8 cellular contexts compared by ENCODE assay signal in genomic region chr2:3461781-3462492, GRCh38. TPM values are rescaled to one million over a fixed set of nuclear protein-coding genes. Genes with fewer than 3 reads are reported as not detected.
A peak's percentile ranks its signal among the peaks of the same experiment; 100 is the strongest.
DNase-seq lines count a peak whose midpoint lies in the region; ATAC-seq, FAIRE-seq and TF ChIP-seq lines count a peak whose summit lies in the region.

No MANE protein-coding gene starts in this region.

- no peak overlapping the region for H3K27ac ChIP-seq in K562 (ENCODE audit: extremely low read depth, low read depth, low read length)

- no TSS peak for BruUV-seq in K562 (replicated peaks; lab: Mats Ljungman, UMichigan)

- no peak overlapping the region for H2AFZ ChIP-seq in K562 (ENCODE audit: low read depth, low read length)

- peaks cover 3% of the 10 kb centered on the region; the same call in 1 of the 2 replicates for H4K20me1 ChIP-seq in K562 (replicated peaks; ENCODE audit: control insufficient read depth, insufficient read depth, low read length)

- TF ChIP-seq EP300 in K562 (IDR thresholded peaks at IDR 0.05; ENCODE audit: low read length), result no peak

- peaks cover 5% of the 10 kb centered on the region for H3K9me1 ChIP-seq in K562 (ENCODE audit: control insufficient read depth, insufficient read depth, low read length)

- in situ Hi-C loops in K562 (cut with MboI), result no loop called here

- TF ChIP-seq CTCF in K562 (IDR thresholded peaks at IDR 0.05 in 2 of 3, conservative IDR thresholded peaks at IDR 0.05 in 1 of 3; ENCODE audit: insufficient read depth in 2 of 3, low read depth in 1 of 3, low read length in 3 of 3), result peak; percentile 57 to 88 (median 74); a peak in 5 of 6 replicates

- CTCF ChIA-PET in K562 (lab: Yijun Ruan, JAX; ENCODE audit: low intra/inter-chr PET ratio), result interaction anchor here (0.5 kb wide), 1 partner anchor 189 kb away, joined by 3 read pairs; no protein-coding TSS in a partner anchor

- peak; percentile 55 to 81 for TF ChIP-seq RAD21 in K562 (CRISPR knock-in tag; conservative IDR thresholded peaks at IDR 0.05 in 1 of 2, IDR thresholded peaks at IDR 0.05 in 1 of 2)

- no peak for TF ChIP-seq POLR2A in K562 (conservative IDR thresholded peaks at IDR 0.05)

- POLR2A ChIA-PET in K562 (lab: Yijun Ruan, JAX), result interaction anchor here (0.9 kb wide), 1 partner anchor 19 kb away, joined by 3 read pairs; no protein-coding TSS in a partner anchor

- no peaks in the 10 kb centered on the region for H3K79me2 ChIP-seq in K562 (ENCODE audit: control insufficient read depth, insufficient read depth, low read length)

- peak overlapping the region; percentile 43 for H3K27ac Mint-ChIP-seq in stimulated activated effector memory CD8-positive, alpha-beta T cell treated with anti-CD3 and anti-CD28 coated beads, Interleukin-12 subunit alpha, Interleukin-12 subunit beta, amount 100 ng/mL, for 72 hours

- no peaks in the 10 kb centered on the region for H3K9me3 ChIP-seq in K562 (replicated peaks; ENCODE audit: control insufficient read depth, insufficient read depth, low read depth, low read length)

- peaks cover 8 to 39% of the 10 kb centered on the region in 2 experiments; a peak in 4 of 5 replicates for H3K4me1 ChIP-seq in K562 (replicated peaks in 1 of 2; ENCODE audit: control insufficient read depth in 2 of 2, insufficient read depth in 2 of 2, low read length in 2 of 2)

- H3K9ac ChIP-seq in K562 (ENCODE audit: insufficient read depth in 1 of 2, low read depth in 2 of 2, low read length in 2 of 2), result peak overlapping the region in 1 of 2 experiments; percentile 70; a peak in 1 of 4 replicates

- no peak overlapping the region for H3K4me3 ChIP-seq in K562

- ATAC-seq in GM19452 (IDR thresholded peaks at IDR 0.05; ENCODE audit: unreplicated experiment), result peak; percentile 83
- ATAC-seq in HG03354 (IDR thresholded peaks at IDR 0.05; ENCODE audit: poor library complexity, severe bottlenecking, unreplicated experiment), result peak; percentile 80
- peak; percentile 70 for ATAC-seq in K562
- ATAC-seq in stimulated activated effector memory CD8-positive, alpha-beta T cell treated with anti-CD3 and anti-CD28 coated beads, Interleukin-12 subunit alpha, Interleukin-12 subunit beta, amount 100 ng/mL, for 72 hours, result peak; percentile 38

- DNase-seq in activated CD4-positive, alpha-beta T cell treated with anti-CD3 and anti-CD28 coated beads for 48 hours, result peak; percentile 43
- DNase-seq in activated CD4-positive, alpha-beta T cell treated with anti-CD3 and anti-CD28 coated beads, Interleukin-2, amount 50 U/mL, for 1 hour, result no peak
- peak; percentile 48 for DNase-seq in NCI-H748 treated with DMSO at 0.1 percent for 48 hours (lab: John Stamatoyannopoulos, UW)
- DNase-seq in K562 (ENCODE audit: extremely low read depth in 1 of 4, low spot score in 3 of 4), result peak; percentile 62 to 71 (median 68)
- DNase-seq in iris pigment epithelial cell (ENCODE audit: low read depth), result peak; percentile 49
- DNase-seq in stimulated activated effector memory CD8-positive, alpha-beta T cell treated with anti-CD3 and anti-CD28 coated beads, Interleukin-12 subunit alpha, Interleukin-12 subunit beta, amount 100 ng/mL, for 72 hours (ENCODE audit: low spot score in 2 of 2), result peak in 1 of 2 donors; percentile 62

- 71% methylated on average over 12 of the region's 12 CpGs for WGBS in K562 (ENCODE audit: insufficient coverage, low coverage, missing lambda C conversion rate)

- H3K4me3 Mint-ChIP-seq in stimulated activated effector memory CD8-positive, alpha-beta T cell treated with anti-CD3 and anti-CD28 coated beads, Interleukin-12 subunit alpha, Interleukin-12 subunit beta, amount 100 ng/mL, for 72 hours, result peak overlapping the region; percentile 10

- H3K9me3 Mint-ChIP-seq in stimulated activated effector memory CD8-positive, alpha-beta T cell treated with anti-CD3 and anti-CD28 coated beads, Interleukin-12 subunit alpha, Interleukin-12 subunit beta, amount 100 ng/mL, for 72 hours, result no peaks in the 10 kb centered on the region

- peaks cover 43% of the 10 kb centered on the region; the same call in 2 of the 3 replicates for H3K36me3 ChIP-seq in K562 (ENCODE audit: control insufficient read depth, insufficient read depth, low read length)

- H3K27me3 ChIP-seq in K562 (ENCODE audit: control insufficient read depth in 2 of 2, insufficient read depth in 2 of 2, low read length in 2 of 2), result no peaks in the 10 kb centered on the region

- intact Hi-C loops in K562 (cut with micrococcal nuclease), result loop anchor here (2.0 kb wide), 1 partner anchor 189 kb away; no protein-coding TSS in a partner anchor

- H3K4me1 Mint-ChIP-seq in stimulated activated effector memory CD8-positive, alpha-beta T cell treated with anti-CD3 and anti-CD28 coated beads, Interleukin-12 subunit alpha, Interleukin-12 subunit beta, amount 100 ng/mL, for 72 hours, result peaks cover 5% of the 10 kb centered on the region

- H3K4me2 ChIP-seq in K562 (ENCODE audit: insufficient read depth, low read length), result no peak overlapping the region

- peaks cover 19% of the 10 kb centered on the region for H3K36me3 Mint-ChIP-seq in stimulated activated effector memory CD8-positive, alpha-beta T cell treated with anti-CD3 and anti-CD28 coated beads, Interleukin-12 subunit alpha, Interleukin-12 subunit beta, amount 100 ng/mL, for 72 hours

- peak; percentile 91 for FAIRE-seq in K562 (lab: Jason Lieb, UNC)

TF ChIP-seq in K562, 482 proteins besides CTCF, POLR2A, EP300 and RAD21 (continues in another document):
- TF ChIP-seq SMC3 (conservative IDR thresholded peaks at IDR 0.05; ENCODE audit: insufficient read depth, low read depth, low read length) (peak; percentile 71), ELF1 (tag; IDR thresholded peaks at IDR 0.05) (peak; percentile 23; the same call in 1 of the 2 replicates), ILF3 (IDR thresholded peaks at IDR 0.05; ENCODE audit: borderline replicate concordance) (no peak), CEBPG (CRISPR knock-in tag; IDR thresholded peaks at IDR 0.05) (0 out of 2 replicates have a peak, but pooled peaks have one; percentile 30), CEBPG (tag; conservative IDR thresholded peaks at IDR 0.05 in 1 of 2, IDR thresholded peaks at IDR 0.05 in 1 of 2) (peak; percentile 84 to 91), PHB2 (IDR thresholded peaks at IDR 0.05; ENCODE audit: low read depth) (no peak), MCM5 (IDR thresholded peaks at IDR 0.05; ENCODE audit: low read depth) (no peak), ARID3A (IDR thresholded peaks at IDR 0.05; ENCODE audit: borderline replicate concordance, low read depth, low read length) (0 out of 2 replicates have a peak, but pooled peaks have one; percentile 63), ZNF384 (IDR thresholded peaks at IDR 0.05; ENCODE audit: low read depth, low read length) (peak; percentile 25; the same call in 1 of the 2 replicates)
- TF ChIP-seq, protein P1, sequence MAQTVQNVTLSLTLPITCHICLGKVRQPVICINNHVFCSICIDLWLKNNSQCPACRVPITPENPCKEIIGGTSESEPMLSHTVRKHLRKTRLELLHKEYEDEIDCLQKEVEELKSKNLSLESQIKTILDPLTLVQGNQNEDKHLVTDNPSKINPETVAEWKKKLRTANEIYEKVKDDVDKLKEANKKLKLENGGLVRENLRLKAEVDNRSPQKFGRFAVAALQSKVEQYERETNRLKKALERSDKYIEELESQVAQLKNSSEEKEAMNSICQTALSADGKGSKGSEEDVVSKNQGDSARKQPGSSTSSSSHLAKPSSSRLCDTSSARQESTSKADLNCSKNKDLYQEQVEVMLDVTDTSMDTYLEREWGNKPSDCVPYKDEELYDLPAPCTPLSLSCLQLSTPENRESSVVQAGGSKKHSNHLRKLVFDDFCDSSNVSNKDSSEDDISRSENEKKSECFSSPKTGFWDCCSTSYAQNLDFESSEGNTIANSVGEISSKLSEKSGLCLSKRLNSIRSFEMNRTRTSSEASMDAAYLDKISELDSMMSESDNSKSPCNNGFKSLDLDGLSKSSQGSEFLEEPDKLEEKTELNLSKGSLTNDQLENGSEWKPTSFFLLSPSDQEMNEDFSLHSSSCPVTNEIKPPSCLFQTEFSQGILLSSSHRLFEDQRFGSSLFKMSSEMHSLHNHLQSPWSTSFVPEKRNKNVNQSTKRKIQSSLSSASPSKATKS (CRISPR knock-in tag; IDR thresholded peaks at IDR 0.05), result no peak

RNA-seq across cellular contexts. Expression of gene ADI1, which starts 57.4 kb away (rescaled TPM):
- total RNA-seq in K562 (2011; cell fraction: chromatin; rRNA removed; ENCODE audit: low replicate concordance), result 8.2 and 11.8 TPM in 2 replicates
- 5.8 and 8.0 TPM in 2 replicates for total RNA-seq in K562 (2011; cell fraction: nucleolus; rRNA removed)
- total RNA-seq in K562 (2011; cell fraction: nucleoplasm; rRNA removed), result 12.0 and 24.3 TPM in 2 replicates
- total RNA-seq in K562 (2014; rRNA removed), result 26.7 and 29.2 TPM in 2 replicates
- total RNA-seq in K562 (2014; rRNA removed; fragmentation: Illumina TruSeq; extraction: Trizol), result 25.7 and 27.1 TPM in 2 replicates
- total RNA-seq in K562 (2015; rRNA removed; fragmentation: Illumina TruSeq; extraction: Trizol), result 48.0 and 51.0 TPM in 2 replicates
- total RNA-seq in K562 (2021), result 31.6 and 34.7 TPM in 2 replicates
- 17.6 and 23.6 TPM in 2 replicates for polyA plus RNA-seq in K562 (2011; rRNA removed)
- polyA plus RNA-seq in K562 (2011; cell fraction: cytosol; rRNA removed), result 12.7 and 15.2 TPM in 2 replicates
- polyA plus RNA-seq in K562 (2011; cell fraction: nucleus; rRNA removed), result 11.6 and 15.2 TPM in 2 replicates
- 33.2 and 37.1 TPM in 2 replicates for polyA plus RNA-seq in K562 (2012)
- 31.4 and 33.7 TPM in 2 replicates for polyA plus RNA-seq in K562 (2014; fragmentation: Illumina TruSeq; extraction: Trizol)
- 1 to 10 TPM; 6.1 to 6.6 TPM for polyA plus RNA-seq in K562 (2014; fragmentation: Nextera tagmentation; extraction: Ambion mirVana)
- 20.6 and 21.6 TPM in 2 replicates for polyA plus RNA-seq in K562 (2014; rRNA removed)
- 18.8 and 22.8 TPM in 2 replicates for polyA minus RNA-seq in K562 (2011; rRNA and poly(A)+ RNA removed)
- polyA minus RNA-seq in K562 (2011; cell fraction: cytosol; rRNA and poly(A)+ RNA removed), result 12.2 and 12.5 TPM in 2 replicates
- 4.2 and 7.2 TPM in 2 replicates for polyA minus RNA-seq in K562 (2011; cell fraction: nucleus; rRNA and poly(A)+ RNA removed)
